Comparison of ENCODE assay signal across 1 cellular context in genomic region chr1:86753700-86754099, GRCh38.
TF ChIP-seq lines count a peak whose summit lies in the region.

No MANE protein-coding gene starts in this region.

TF ChIP-seq in GM23338, 12 proteins besides CTCF, POLR2A, EP300 and RAD21 (continued from another document):
- TF ChIP-seq STAT1 (IDR thresholded peaks at IDR 0.05; ENCODE audit: unreplicated experiment), result no peak
- TF ChIP-seq, protein P1, sequence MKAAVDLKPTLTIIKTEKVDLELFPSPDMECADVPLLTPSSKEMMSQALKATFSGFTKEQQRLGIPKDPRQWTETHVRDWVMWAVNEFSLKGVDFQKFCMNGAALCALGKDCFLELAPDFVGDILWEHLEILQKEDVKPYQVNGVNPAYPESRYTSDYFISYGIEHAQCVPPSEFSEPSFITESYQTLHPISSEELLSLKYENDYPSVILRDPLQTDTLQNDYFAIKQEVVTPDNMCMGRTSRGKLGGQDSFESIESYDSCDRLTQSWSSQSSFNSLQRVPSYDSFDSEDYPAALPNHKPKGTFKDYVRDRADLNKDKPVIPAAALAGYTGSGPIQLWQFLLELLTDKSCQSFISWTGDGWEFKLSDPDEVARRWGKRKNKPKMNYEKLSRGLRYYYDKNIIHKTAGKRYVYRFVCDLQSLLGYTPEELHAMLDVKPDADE (IDR thresholded peaks at IDR 0.05), result no peak
TF ChIP-seq in GM23338: peak in this region for 0.
